ENCODE assay signal across 1 cellular context in genomic region chr10:68155615-68156205, GRCh38.
TF ChIP-seq lines count a peak whose summit lies in the region.

No MANE protein-coding gene starts in this region.

TF ChIP-seq in SK-N-SH, 30 proteins besides CTCF, POLR2A, EP300 and RAD21 (continued from another document):
- TF ChIP-seq ZBTB33 (IDR thresholded peaks at IDR 0.05; ENCODE audit: borderline replicate concordance, low read depth) = no peak
